Comparison of ENCODE assay signal across 1 cellular context in the genomic region with DNA sequence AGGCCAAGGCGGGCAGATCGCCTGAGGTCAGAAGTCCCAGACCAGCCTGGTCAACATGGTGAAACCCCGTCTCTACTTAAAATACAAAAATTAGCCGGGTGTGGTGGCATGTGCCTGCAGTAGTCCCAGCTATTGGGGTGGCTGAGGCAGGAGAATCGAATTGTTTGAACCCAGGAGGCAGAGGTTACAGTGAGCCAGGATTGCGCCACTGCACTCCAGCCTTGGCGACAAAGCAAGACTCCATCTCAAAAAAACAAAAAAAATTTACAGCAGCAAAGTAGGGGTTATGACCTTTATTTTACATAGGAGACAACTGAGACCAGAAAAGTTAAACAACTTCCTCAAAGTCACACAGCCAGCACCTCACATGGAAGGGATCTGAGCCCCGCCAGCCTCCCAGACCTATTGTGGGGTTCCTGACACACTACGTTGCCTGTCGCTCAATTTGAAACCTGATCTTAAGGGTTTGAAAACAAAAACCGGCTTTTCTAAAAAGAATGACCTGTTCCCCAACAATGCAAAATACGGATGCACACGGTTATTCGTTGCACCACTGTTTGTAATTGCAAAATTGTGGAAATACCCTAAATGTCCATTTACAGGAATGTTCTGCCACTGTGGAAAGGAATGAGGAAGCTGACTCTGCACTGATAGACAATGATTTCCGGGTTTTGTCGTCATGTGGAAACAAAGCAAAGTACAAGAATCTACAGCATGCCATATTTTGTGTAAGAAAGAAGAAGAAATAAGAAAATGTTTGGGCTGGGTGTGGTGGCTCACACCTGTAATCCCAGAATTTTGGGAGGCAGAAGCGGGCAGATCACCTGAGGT.
TF ChIP-seq lines count a peak whose summit lies in the region.

No MANE protein-coding gene starts in this region.

TF ChIP-seq in HepG2, 621 proteins besides CTCF, POLR2A, EP300 and RAD21 (continued from another document and continues in another):
- TF ChIP-seq TRAFD1 (CRISPR knock-in tag; IDR thresholded peaks at IDR 0.05; ENCODE audit: borderline replicate concordance) = no peak
- TF ChIP-seq ZNF614 (CRISPR knock-in tag; IDR thresholded peaks at IDR 0.05; ENCODE audit: borderline replicate concordance) = peak; percentile 89
- TF ChIP-seq ZNF136 (CRISPR knock-in tag; IDR thresholded peaks at IDR 0.05; ENCODE audit: low read depth) = no peak
- peak; percentile 31; the same call in 1 of the 2 replicates for TF ChIP-seq ESRRA (CRISPR knock-in tag; IDR thresholded peaks at IDR 0.05; ENCODE audit: low read depth)
- no peak for TF ChIP-seq KIAA2018 (CRISPR knock-in tag; IDR thresholded peaks at IDR 0.05; ENCODE audit: borderline replicate concordance)
- TF ChIP-seq, protein P1, sequence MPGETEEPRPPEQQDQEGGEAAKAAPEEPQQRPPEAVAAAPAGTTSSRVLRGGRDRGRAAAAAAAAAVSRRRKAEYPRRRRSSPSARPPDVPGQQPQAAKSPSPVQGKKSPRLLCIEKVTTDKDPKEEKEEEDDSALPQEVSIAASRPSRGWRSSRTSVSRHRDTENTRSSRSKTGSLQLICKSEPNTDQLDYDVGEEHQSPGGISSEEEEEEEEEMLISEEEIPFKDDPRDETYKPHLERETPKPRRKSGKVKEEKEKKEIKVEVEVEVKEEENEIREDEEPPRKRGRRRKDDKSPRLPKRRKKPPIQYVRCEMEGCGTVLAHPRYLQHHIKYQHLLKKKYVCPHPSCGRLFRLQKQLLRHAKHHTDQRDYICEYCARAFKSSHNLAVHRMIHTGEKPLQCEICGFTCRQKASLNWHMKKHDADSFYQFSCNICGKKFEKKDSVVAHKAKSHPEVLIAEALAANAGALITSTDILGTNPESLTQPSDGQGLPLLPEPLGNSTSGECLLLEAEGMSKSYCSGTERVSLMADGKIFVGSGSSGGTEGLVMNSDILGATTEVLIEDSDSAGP (CRISPR knock-in tag; IDR thresholded peaks at IDR 0.05; ENCODE audit: borderline replicate concordance) = no peak
- peak; percentile 54; the same call in 1 of the 2 replicates for TF ChIP-seq ATF7-NPFF (CRISPR knock-in tag; IDR thresholded peaks at IDR 0.05; ENCODE audit: low read depth)
- peak; percentile 47; the same call in 1 of the 2 replicates for TF ChIP-seq AHDC1 (CRISPR knock-in tag; IDR thresholded peaks at IDR 0.05; ENCODE audit: borderline replicate concordance)
- TF ChIP-seq SOX5 (CRISPR knock-in tag; IDR thresholded peaks at IDR 0.05; ENCODE audit: borderline replicate concordance) = peak; percentile 97
- TF ChIP-seq ZBTB33 (CRISPR knock-in tag; IDR thresholded peaks at IDR 0.05) = no peak
- TF ChIP-seq PRPF4 (IDR thresholded peaks at IDR 0.05; ENCODE audit: low read depth, low read length, poor library complexity, severe bottlenecking) = no peak
- TF ChIP-seq HHEX (CRISPR knock-in tag; IDR thresholded peaks at IDR 0.05) = peak; percentile 11; the same call in 1 of the 2 replicates
- TF ChIP-seq, protein P2, sequence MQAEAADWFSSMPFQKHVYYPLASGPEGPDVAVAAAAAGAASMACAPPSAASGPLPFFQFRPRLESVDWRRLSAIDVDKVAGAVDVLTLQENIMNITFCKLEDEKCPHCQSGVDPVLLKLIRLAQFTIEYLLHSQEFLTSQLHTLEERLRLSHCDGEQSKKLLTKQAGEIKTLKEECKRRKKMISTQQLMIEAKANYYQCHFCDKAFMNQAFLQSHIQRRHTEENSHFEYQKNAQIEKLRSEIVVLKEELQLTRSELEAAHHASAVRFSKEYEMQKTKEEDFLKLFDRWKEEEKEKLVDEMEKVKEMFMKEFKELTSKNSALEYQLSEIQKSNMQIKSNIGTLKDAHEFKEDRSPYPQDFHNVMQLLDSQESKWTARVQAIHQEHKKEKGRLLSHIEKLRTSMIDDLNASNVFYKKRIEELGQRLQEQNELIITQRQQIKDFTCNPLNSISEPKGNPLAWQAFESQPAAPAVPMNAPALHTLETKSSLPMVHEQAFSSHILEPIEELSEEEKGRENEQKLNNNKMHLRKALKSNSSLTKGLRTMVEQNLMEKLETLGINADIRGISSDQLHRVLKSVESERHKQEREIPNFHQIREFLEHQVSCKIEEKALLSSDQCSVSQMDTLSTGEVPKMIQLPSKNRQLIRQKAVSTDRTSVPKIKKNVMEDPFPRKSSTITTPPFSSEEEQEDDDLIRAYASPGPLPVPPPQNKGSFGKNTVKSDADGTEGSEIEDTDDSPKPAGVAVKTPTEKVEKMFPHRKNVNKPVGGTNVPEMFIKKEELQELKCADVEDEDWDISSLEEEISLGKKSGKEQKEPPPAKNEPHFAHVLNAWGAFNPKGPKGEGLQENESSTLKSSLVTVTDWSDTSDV (CRISPR knock-in tag; IDR thresholded peaks at IDR 0.05) = no peak
- no peak for TF ChIP-seq ZNF652 (CRISPR knock-in tag; IDR thresholded peaks at IDR 0.05; ENCODE audit: borderline replicate concordance, low read depth)
- peak; percentile 41; the same call in 1 of the 2 replicates for TF ChIP-seq PHF20 (CRISPR knock-in tag; IDR thresholded peaks at IDR 0.05)
- TF ChIP-seq ZBTB39 (CRISPR knock-in tag; IDR thresholded peaks at IDR 0.05) = no peak
- TF ChIP-seq, protein P3, sequence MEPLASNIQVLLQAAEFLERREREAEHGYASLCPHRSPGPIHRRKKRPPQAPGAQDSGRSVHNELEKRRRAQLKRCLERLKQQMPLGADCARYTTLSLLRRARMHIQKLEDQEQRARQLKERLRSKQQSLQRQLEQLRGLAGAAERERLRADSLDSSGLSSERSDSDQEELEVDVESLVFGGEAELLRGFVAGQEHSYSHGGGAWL (CRISPR knock-in tag; IDR thresholded peaks at IDR 0.05) = no peak
- peak; percentile 85 for TF ChIP-seq LCORL (IDR thresholded peaks at IDR 0.05)
- peak; percentile 35; the same call in 1 of the 2 replicates for TF ChIP-seq LCORL (CRISPR knock-in tag; IDR thresholded peaks at IDR 0.05)
